8 cellular contexts compared by ENCODE assay signal in genomic region chr3:192825657-192826200, GRCh38.
A peak's percentile ranks its signal among the peaks of the same experiment; 100 is the strongest.
DNase-seq lines count a peak whose midpoint lies in the region; ATAC-seq and TF ChIP-seq lines count a peak whose summit lies in the region.

No MANE protein-coding gene starts in this region.

- H3K36me3 ChIP-seq in HCT116 (ENCODE audit: control insufficient read depth in 1 of 2, insufficient read depth in 2 of 2, low read length in 2 of 2) (no peaks in the 10 kb centered on the region), colonic mucosa (no peaks in the 10 kb centered on the region), BE2C (no peaks in the 10 kb centered on the region)

- no peaks in the 10 kb centered on the region for H3K27me3 ChIP-seq in HCT116 (ENCODE audit: insufficient read depth, low read length)
- no peaks in the 10 kb centered on the region for H3K27me3 ChIP-seq in colonic mucosa
- peaks cover 6% of the 10 kb centered on the region; the same call in 1 of the 2 replicates for H3K27me3 ChIP-seq in BE2C

- no peak for TF ChIP-seq POLR2A in HCT116 (IDR thresholded peaks at IDR 0.05; ENCODE audit: borderline replicate concordance, extremely low read depth, insufficient read depth, insufficient read length)

- H3K9me2 ChIP-seq in HCT116 (ENCODE audit: insufficient read depth): no peaks in the 10 kb centered on the region

- no peak overlapping the region for H3K9ac ChIP-seq in HCT116 (ENCODE audit: low read length)
- H3K9ac ChIP-seq in colonic mucosa (ENCODE audit: low read depth in 2 of 2, low read length in 2 of 2): no peak overlapping the region

- no peak overlapping the region for H3K4me3 ChIP-seq in HCT116 (replicated peaks in 1 of 2; ENCODE audit: low read depth in 1 of 2, low read length in 2 of 2)
- no peak overlapping the region for H3K4me3 ChIP-seq in colonic mucosa
- H3K4me3 ChIP-seq in BE2C (ENCODE audit: low read depth, low read length): no peak overlapping the region

- H3K4me1 ChIP-seq in HCT116 (ENCODE audit: control insufficient read depth in 1 of 2, insufficient read depth in 2 of 2, low read length in 2 of 2) (peaks cover 3 to 4% of the 10 kb centered on the region in 2 experiments; a peak in 3 of 4 replicates), colonic mucosa (no peaks in the 10 kb centered on the region), BE2C (no peaks in the 10 kb centered on the region)

- RAD21 ChIA-PET in HCT116 (lab: Charles Lee; ENCODE audit: low non-redundant PET in 1 of 2, low total read pairs in 2 of 2, uncharacterized antibody in 2 of 2, unreplicated experiment in 2 of 2): no interaction called here

- H2AFZ ChIP-seq in HCT116 (ENCODE audit: low read depth, low read length, poor library complexity, severe bottlenecking): no peak overlapping the region

- ATAC-seq in HCT116: peak; percentile 44; the same call in 1 of the 2 replicates

- H3K4me2 ChIP-seq in HCT116 (ENCODE audit: low read length): no peak overlapping the region

- no peaks in the 10 kb centered on the region for H3K9me3 ChIP-seq in HCT116 (ENCODE audit: control insufficient read depth in 1 of 2, insufficient read depth in 1 of 2, low read depth in 1 of 2, low read length in 2 of 2)
- no peaks in the 10 kb centered on the region for H3K9me3 ChIP-seq in colonic mucosa
- no peaks in the 10 kb centered on the region for H3K9me3 ChIP-seq in BE2C

- H3K27ac ChIP-seq in HCT116 (ENCODE audit: low read depth, low read length) (no peak overlapping the region), colonic mucosa (no peak overlapping the region)

- no peaks in the 10 kb centered on the region for H4K20me1 ChIP-seq in HCT116 (ENCODE audit: insufficient read depth)

- TF ChIP-seq CTCF in HCT116 (IDR thresholded peaks at IDR 0.05 in 2 of 3, conservative IDR thresholded peaks at IDR 0.05 in 1 of 3; ENCODE audit: borderline replicate concordance in 1 of 3, insufficient read depth in 1 of 3, low read depth in 2 of 3, low read length in 2 of 3) (peak in 2 of 3 experiments; percentile 15 to 38; a peak in 3 of 6 replicates), colonic mucosa (IDR thresholded peaks at IDR 0.05) (no peak), BE2C (IDR thresholded peaks at IDR 0.05; ENCODE audit: low read depth, low read length) (no peak)

- no peaks in the 10 kb centered on the region for H3K79me2 ChIP-seq in HCT116 (ENCODE audit: insufficient read depth, low read length)

- POLR2A ChIA-PET in HCT116 (lab: Charles Lee): no interaction called here

- intact Hi-C loops in HCT116 (cut with micrococcal nuclease) (no loop called here), colonic mucosa (cut with DNase I) (no loop called here)

- CTCF ChIA-PET in HCT116 (lab: Charles Lee): no interaction called here

- no TSS peak for BruUV-seq in HCT116 (replicated peaks; lab: Mats Ljungman, UMichigan)

- peak; percentile 17 for DNase-seq in AG20443 (ENCODE audit: low spot score)
- no peak for DNase-seq in HCT116 (ENCODE audit: low read depth, low spot score)
- peak; percentile 78 for DNase-seq in NCI-H2171 (lab: John Stamatoyannopoulos, UW)
- DNase-seq in colonic mucosa: peak; percentile 22
- no peak for DNase-seq in BE2C
- DNase-seq in C1 segment of cervical spinal cord (lab: John Stamatoyannopoulos, UW): no peak
- no peak for DNase-seq in Kasumi-1 (lab: John Stamatoyannopoulos, UW)
- no peak for DNase-seq in activated T-cell treated with anti-CD3 and anti-CD28 coated beads, Interleukin-2, amount 50 U/mL, for 1 hour

- TF ChIP-seq RAD21 in HCT116 (IDR thresholded peaks at IDR 0.05; ENCODE audit: low read depth): no peak

TF ChIP-seq in HCT116, 20 proteins besides CTCF, POLR2A, EP300 and RAD21:
- TF ChIP-seq ZNF274 (IDR thresholded peaks at IDR 0.05; ENCODE audit: low read depth, low read length) (no peak), EGR1 (IDR thresholded peaks at IDR 0.05; ENCODE audit: low read depth) (peak; percentile 65)

Comparison
In these comparisons a context has a peak if more than half of its experiments do, and no peak if none do; other contexts are left out.
1. DNase-seq: peak in AG20443 (single experiment), NCI-H2171 (single experiment) and colonic mucosa (single experiment); none in HCT116 (single experiment), BE2C (single experiment), C1 segment of cervical spinal cord (0 of 14), Kasumi-1 (0 of 2) and activated T-cell treated with anti-CD3 and anti-CD28 coated beads, Interleukin-2, amount 50 U/mL, for 1 hour (single experiment).
2. CTCF ChIP-seq: peak in HCT116 (2 of 3); none in colonic mucosa (single experiment) and BE2C (single experiment).